In the genomic region with DNA sequence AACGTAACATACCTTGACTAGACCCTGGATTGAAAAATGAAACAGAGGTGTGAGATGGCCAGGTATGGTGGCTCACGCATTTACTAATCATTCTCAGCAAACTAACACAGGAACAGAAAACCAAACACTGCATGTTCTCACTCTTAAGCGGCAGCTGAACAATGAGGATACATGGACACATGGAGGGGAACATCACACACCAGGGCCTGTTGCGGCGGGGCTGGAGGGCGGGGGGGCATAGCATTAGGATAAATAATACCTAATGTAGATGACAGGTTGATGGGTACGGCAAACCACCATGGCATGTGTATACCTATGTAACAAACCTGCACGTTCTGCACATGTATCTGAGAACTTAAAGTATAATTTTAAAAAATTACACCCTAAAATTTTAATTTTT, we compare ENCODE assay signal across 17 cellular contexts.
"Had no signal": no experiment of that assay in that cellular context is flagged by ENCODE, and none has a peak within 500 bp of the region (broad histone marks: within the 10 kb centered on the region; RNA-seq: fewer than 3 reads in every experiment).

No MANE protein-coding gene starts in this region.

- H3K27ac ChIP-seq: brain microvascular endothelial cell, right atrium auricular region, transverse colon, vagina had no signal

- H3K9me3 ChIP-seq: right atrium auricular region, transverse colon, vagina had no signal

- H3K9me3 Mint-ChIP-seq: T-cell had no signal

- H3K4me3 ChIP-seq: right atrium auricular region, transverse colon, vagina had no signal

- H3K27ac Mint-ChIP-seq: activated naive CD8-positive, alpha-beta T cell treated with anti-CD3 and anti-CD28 coated beads, Interleukin-2, amount 10 ng/mL, durations not matched to agents 7 days and 5 days; endodermal cell; T-cell had no signal

- ATAC-seq: T-cell had no signal

- DNase-seq: activated CD4-positive, alpha-beta T cell treated with anti-CD3 and anti-CD28 coated beads, Interleukin-2, amount 50 U/mL, for 48 hours; activated CD4-positive, CD25-positive, alpha-beta regulatory T cell treated with anti-CD3 and anti-CD28 coated beads, Interleukin-2, amount 50 U/mL, for 72 hours; activated gamma-delta T cell treated with Interleukin-2 at 50 U/mL for 16 hours; activated naive CD8-positive, alpha-beta T cell treated with anti-CD3 and anti-CD28 coated beads, Interleukin-2, amount 10 ng/mL, durations not matched to agents 7 days and 5 days; brain microvascular endothelial cell; cerebellar nuclear complex; dermis blood vessel endothelial cell; endodermal cell; kidney glomerular epithelial cell; small intestine; stimulated activated CD4-positive, alpha-beta T cell treated with anti-CD3 and anti-CD28 coated beads, Interleukin-4, amount 100 ng/mL, for 24 hours; stimulated activated naive CD4-positive, alpha-beta T cell; T-cell; T1000; transverse colon had no signal

- H3K4me3 Mint-ChIP-seq: activated naive CD8-positive, alpha-beta T cell treated with anti-CD3 and anti-CD28 coated beads, Interleukin-2, amount 10 ng/mL, durations not matched to agents 7 days and 5 days; endodermal cell had no signal

- H3K36me3 ChIP-seq: brain microvascular endothelial cell, right atrium auricular region, vagina had no signal

- H3K27me3 ChIP-seq: brain microvascular endothelial cell, right atrium auricular region, transverse colon, vagina had no signal

- H3K27me3 Mint-ChIP-seq: activated naive CD8-positive, alpha-beta T cell treated with anti-CD3 and anti-CD28 coated beads, Interleukin-2, amount 10 ng/mL, durations not matched to agents 7 days and 5 days; T-cell had no signal
